In the genomic region with DNA sequence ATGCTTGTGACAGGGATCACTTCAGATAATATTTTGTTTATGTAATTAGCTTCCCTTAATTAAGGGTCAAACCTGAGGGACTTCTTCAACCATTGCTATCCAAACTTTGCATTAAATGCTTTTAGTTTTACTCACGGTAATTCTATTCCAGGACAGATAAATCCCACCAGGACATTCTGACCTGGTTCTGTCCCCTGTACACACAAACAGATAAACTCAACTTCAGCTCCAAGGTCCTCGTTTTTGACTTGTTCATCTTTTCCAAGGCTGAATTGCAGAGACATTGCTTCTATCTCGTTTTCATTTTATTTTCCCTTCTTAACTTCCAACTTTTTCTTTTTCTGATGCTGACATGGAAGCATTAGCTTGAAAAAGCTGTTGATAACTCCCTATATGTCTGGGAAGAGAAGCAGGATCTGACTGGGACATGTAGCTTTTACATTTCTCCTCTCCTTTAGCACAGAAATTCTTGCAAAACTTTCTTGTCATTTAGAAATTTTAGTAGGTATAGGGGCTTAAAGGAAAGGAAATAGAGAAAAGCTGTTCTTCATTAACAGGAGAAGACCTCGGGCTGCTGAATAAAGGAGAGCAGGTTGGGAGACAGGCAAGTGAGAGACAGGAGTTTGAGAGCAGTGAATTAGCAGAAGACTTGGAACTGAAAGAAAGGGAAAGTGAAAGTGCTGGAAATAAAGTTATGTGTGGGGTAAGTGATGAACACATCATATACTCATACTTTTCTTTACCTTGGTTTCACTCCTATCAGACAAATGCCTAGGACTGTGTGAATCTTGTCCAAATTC, we compare ENCODE assay signal across 8 cellular contexts.
DNase-seq lines count a peak whose midpoint lies in the region; ATAC-seq, FAIRE-seq and TF ChIP-seq lines count a peak whose summit lies in the region.

No MANE protein-coding gene starts in this region.

- H3K4me3 ChIP-seq in DND-41 (ENCODE audit: low read depth in 1 of 2, low read length in 2 of 2) (peak overlapping the region in 1 of 2 experiments; percentile 47; a peak in 2 of 4 replicates), epithelial cell of esophagus (ENCODE audit: low read length) (no peak overlapping the region), pancreas (peak overlapping the region in 1 of 4 donors; percentile 28)

- H3K27ac ChIP-seq in DND-41 (ENCODE audit: low read length) (peak overlapping the region; percentile 64), pancreas (peak overlapping the region in 2 of 4 donors; percentile 39 to 45)

- peak overlapping the region; percentile 36 for H3K9ac ChIP-seq in DND-41 (ENCODE audit: low read depth, low read length)

- H2AFZ ChIP-seq in DND-41 (ENCODE audit: low read depth, low read length), result peak overlapping the region; percentile 75

- no peaks in the 10 kb centered on the region for H3K27me3 ChIP-seq in DND-41 (ENCODE audit: insufficient read depth, low read length, poor library complexity)
- H3K27me3 ChIP-seq in pancreas, result no peaks in the 10 kb centered on the region

- no peak for FAIRE-seq in pancreas (lab: Jason Lieb, UNC)

- TF ChIP-seq CTCF in DND-41 (IDR thresholded peaks at IDR 0.05; ENCODE audit: borderline replicate concordance, extremely low read depth, low read length, poor library complexity, severe bottlenecking), result no peak
- no peak for TF ChIP-seq CTCF in epithelial cell of esophagus (IDR thresholded peaks at IDR 0.05; ENCODE audit: insufficient read depth, low read depth, low read length, missing control alignments)
- TF ChIP-seq CTCF in pancreas (IDR thresholded peaks at IDR 0.05), result no peak

- ATAC-seq in DND-41 (ENCODE audit: insufficient read depth, low read depth) (peak; percentile 98), HG02588 (IDR thresholded peaks at IDR 0.05; ENCODE audit: unreplicated experiment) (peak; percentile 50), pancreas (peak in 3 of 4 donors; percentile 64 to 96 (median 93))

- H4K20me1 ChIP-seq in DND-41 (ENCODE audit: insufficient read depth, low read length), result no peaks in the 10 kb centered on the region

- H3K36me3 ChIP-seq in DND-41 (ENCODE audit: insufficient read depth, low read length) (no peaks in the 10 kb centered on the region), pancreas (no peaks in the 10 kb centered on the region)

- DNase-seq in DND-41 (peak; percentile 16), RPMI7951 (ENCODE audit: low read depth) (peak; percentile 55), epithelial cell of esophagus (ENCODE audit: low read depth) (peak; percentile 38), pancreas (no peak), germinal center (ENCODE audit: low spot score) (no peak), epidermal melanocyte (ENCODE audit: insufficient read length, low spot score) (no peak)
- no peak for DNase-seq in activated CD4-positive, alpha-beta T cell treated with anti-CD3 and anti-CD28 coated beads, Interleukin-2, amount 50 U/mL, for 1 hour

- peak overlapping the region; percentile 57 for H3K4me2 ChIP-seq in DND-41 (ENCODE audit: insufficient read depth, low read length)

- WGBS in pancreas, 2 donors, result 15 to 22% methylated on average over 4 of the region's 4 CpGs

- H3K9me3 ChIP-seq in DND-41 (ENCODE audit: insufficient read depth, low read length, severe bottlenecking) (no peaks in the 10 kb centered on the region), pancreas (no peaks in the 10 kb centered on the region)

- no peaks in the 10 kb centered on the region for H3K79me2 ChIP-seq in DND-41 (ENCODE audit: insufficient read depth, low read length)

- intact Hi-C loops in pancreas (cut with DNase I), result no loop called here

- H3K4me1 ChIP-seq in DND-41 (ENCODE audit: insufficient read depth, low read length), result peaks cover 15% of the 10 kb centered on the region
- H3K4me1 ChIP-seq in pancreas, result peaks cover 0 to 5% (median 0%) of the 10 kb centered on the region in 3 donors

Comparison
In these comparisons a context has a peak if more than half of its experiments do, and no peak if none do; other contexts are left out.
1. DNase-seq: peak in DND-41 (single experiment), RPMI7951 (single experiment) and epithelial cell of esophagus (single experiment); none in pancreas (0 of 6), germinal center (single experiment), epidermal melanocyte (single experiment) and activated CD4-positive, alpha-beta T cell treated with anti-CD3 and anti-CD28 coated beads, Interleukin-2, amount 50 U/mL, for 1 hour (single experiment).
2. Peak in every context shown above with its lines, with median percentiles within 50 percentile points of each other: ATAC-seq.